Comparison of ENCODE assay signal across 8 cellular contexts in genomic region chr3:140941090-140941433, GRCh38. TPM values are rescaled to one million over a fixed set of nuclear protein-coding genes. Genes with fewer than 3 reads are reported as not detected.
DNase-seq lines count a peak whose midpoint lies in the region; ATAC-seq and TF ChIP-seq lines count a peak whose summit lies in the region.

No MANE protein-coding gene starts in this region.

- peak overlapping the region; percentile 95 for H3K4me3 ChIP-seq in SK-N-MC
- H3K4me3 ChIP-seq in fibroblast of lung (replicated peaks in 1 of 4; ENCODE audit: control extremely low read depth in 1 of 4, insufficient read depth in 1 of 4, low read depth in 3 of 4, low read length in 4 of 4) = peak overlapping the region; percentile 44 to 97 (median 78)
- H3K4me3 ChIP-seq in psoas muscle = peak overlapping the region; percentile 82

- no peak for ATAC-seq in psoas muscle
- ATAC-seq in GM19035 (IDR thresholded peaks at IDR 0.05; ENCODE audit: unreplicated experiment) = no peak
- ATAC-seq in GM18861 (IDR thresholded peaks at IDR 0.05; ENCODE audit: unreplicated experiment) = no peak
- no peak for ATAC-seq in HG02938 (IDR thresholded peaks at IDR 0.05; ENCODE audit: unreplicated experiment)

- H3K9me3 ChIP-seq in ES-I3 (ENCODE audit: control insufficient read depth, insufficient read depth, low read length) = no peaks in the 10 kb centered on the region
- no peaks in the 10 kb centered on the region for H3K9me3 ChIP-seq in SK-N-MC (ENCODE audit: low read depth, low read length)
- H3K9me3 ChIP-seq in fibroblast of lung (ENCODE audit: control insufficient read depth, insufficient read depth, low read depth, low read length) = no peaks in the 10 kb centered on the region
- H3K9me3 ChIP-seq in psoas muscle = no peaks in the 10 kb centered on the region

- DNase-seq in SK-N-MC (ENCODE audit: low read depth, low spot score) = no peak
- no peak for DNase-seq in fibroblast of lung (ENCODE audit: low read depth in 2 of 2)
- DNase-seq in psoas muscle = no peak
- no peak for DNase-seq in HPDE6-E6E7 (ENCODE audit: extremely low spot score)

- 36 to 39% (median 39%) methylated on average over 5 of the region's 5 CpGs for whole genome bisulfite sequencing in psoas muscle, 3 donors

- H3K27ac ChIP-seq in SK-N-MC (peak overlapping the region; percentile 21; the same call in 1 of the 2 replicates), fibroblast of lung (ENCODE audit: insufficient read depth, low read length) (peak overlapping the region; percentile 91), psoas muscle (peak overlapping the region; percentile 95)

- peak overlapping the region; percentile 74 for H3K4me2 ChIP-seq in fibroblast of lung (ENCODE audit: extremely low read depth, insufficient read depth, low read length)

- intact Hi-C loops in psoas muscle (cut with DNase I) = no loop called here

- peak overlapping the region; percentile 88 for H3K9ac ChIP-seq in ES-I3 (ENCODE audit: low read depth, low read length)
- H3K9ac ChIP-seq in SK-N-MC (ENCODE audit: insufficient read length) = peak overlapping the region; percentile 52
- H3K9ac ChIP-seq in fibroblast of lung (ENCODE audit: insufficient read depth, low read length) = peak overlapping the region; percentile 51

- H3K4me1 ChIP-seq in ES-I3 (ENCODE audit: insufficient read depth, low read length) (no peaks in the 10 kb centered on the region; the same call in 1 of the 2 replicates), fibroblast of lung (ENCODE audit: control insufficient read depth, extremely low read depth, insufficient read depth, low read length) (no peaks in the 10 kb centered on the region), psoas muscle (peaks cover 32% of the 10 kb centered on the region)

- H3K79me2 ChIP-seq in fibroblast of lung (ENCODE audit: control insufficient read depth, insufficient read depth, low read length) = peaks cover 38% of the 10 kb centered on the region

- TF ChIP-seq CTCF in fibroblast of lung (conservative IDR thresholded peaks at IDR 0.05 in 1 of 2, IDR thresholded peaks at IDR 0.05 in 1 of 2; ENCODE audit: low read depth in 1 of 2, low read length in 2 of 2) = no peak
- TF ChIP-seq CTCF in psoas muscle (IDR thresholded peaks at IDR 0.05) = no peak

- H2AFZ ChIP-seq in fibroblast of lung (ENCODE audit: low read length) = peak overlapping the region; percentile 75

- no peaks in the 10 kb centered on the region for H3K27me3 ChIP-seq in fibroblast of lung (ENCODE audit: control insufficient read depth, insufficient read depth, low read length)
- no peaks in the 10 kb centered on the region for H3K27me3 ChIP-seq in psoas muscle (ENCODE audit: insufficient read depth in 3 of 3, low read length in 2 of 3)

- H4K20me1 ChIP-seq in fibroblast of lung (ENCODE audit: control insufficient read depth, extremely low read depth, insufficient read depth, low read length) = no peaks in the 10 kb centered on the region

- H3K36me3 ChIP-seq in ES-I3 (ENCODE audit: insufficient read depth, low read length) (no peaks in the 10 kb centered on the region), SK-N-MC (ENCODE audit: insufficient read depth, low read length) (no peaks in the 10 kb centered on the region), fibroblast of lung (ENCODE audit: control insufficient read depth, insufficient read depth, low read length) (no peaks in the 10 kb centered on the region), psoas muscle (ENCODE audit: insufficient read depth in 1 of 2, low read depth in 1 of 2) (no peaks in the 10 kb centered on the region)

RNA-seq across cellular contexts. Expression of gene SLC25A36, which starts 0.6 kb away (rescaled TPM):
- total RNA-seq in fibroblast of lung (55.0 and 78.6 TPM in 2 replicates), psoas muscle (10 to 100 TPM; 19.7 to 52.3 (median 28.7) TPM)
- polyA plus RNA-seq in fibroblast of lung (29.7 and 53.6 TPM in 2 replicates), psoas muscle (10 to 100 TPM; 10.4 to 23.9 (median 12.5) TPM)
- 18.1 and 23.7 TPM in 2 replicates for polyA plus RNA-seq in fibroblast of lung (2012)
- 1.5 and 1.8 TPM in 2 replicates for polyA minus RNA-seq in fibroblast of lung (ENCODE audit: low replicate concordance)

Comparison
In these comparisons a context has a peak if more than half of its experiments do, and no peak if none do; other contexts are left out.
1. H3K27ac ChIP-seq: peak in every context shown above with its lines; median percentile 95 in psoas muscle; 91 in fibroblast of lung; 21 in SK-N-MC.